Comparison of ENCODE assay signal across 8 cellular contexts in the genomic region with DNA sequence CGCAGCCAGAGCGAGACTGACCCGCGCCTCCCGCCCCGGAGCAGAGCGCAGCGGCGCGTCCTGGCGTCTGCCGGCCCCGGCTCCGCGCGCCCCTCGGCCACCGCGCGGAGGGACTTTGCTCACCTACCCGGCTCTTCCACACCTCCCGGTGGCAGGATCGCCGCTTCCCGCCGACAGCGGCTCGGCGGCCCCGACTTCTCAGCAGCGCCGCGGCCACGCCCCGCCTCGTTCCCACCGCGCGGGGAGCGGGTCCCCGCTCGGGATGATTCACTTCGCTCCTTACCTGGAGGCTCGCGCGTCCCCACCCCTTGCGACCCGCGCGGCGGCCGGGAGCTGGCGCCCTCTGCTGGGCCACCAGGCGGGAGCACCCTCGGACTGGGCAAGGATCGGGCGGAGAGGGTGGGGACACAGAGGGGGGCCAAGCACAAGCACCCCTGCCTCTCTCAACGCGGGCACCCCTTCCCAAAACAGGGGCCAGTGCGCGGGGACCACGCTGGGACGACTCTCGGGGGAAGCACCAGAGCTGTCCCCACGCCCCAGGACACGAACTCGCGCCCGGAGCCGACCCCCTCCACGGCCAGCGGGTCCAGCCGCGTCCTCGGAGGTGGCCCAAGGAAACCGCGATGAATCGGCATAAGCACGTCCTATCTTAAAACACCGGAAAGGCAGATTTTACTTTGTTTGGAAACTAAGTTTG.
DNase-seq lines count a peak whose midpoint lies in the region; ATAC-seq and TF ChIP-seq lines count a peak whose summit lies in the region.

No MANE protein-coding gene starts in this region.

- H3K36me3 ChIP-seq in GM23248 (ENCODE audit: low read depth) (no peaks in the 10 kb centered on the region), SK-N-SH (replicated peaks in 1 of 2; ENCODE audit: control insufficient read depth in 1 of 2, insufficient read depth in 2 of 2, low read length in 1 of 2) (peaks cover 0 to 8% of the 10 kb centered on the region in 2 experiments), psoas muscle (ENCODE audit: insufficient read depth in 1 of 2, low read depth in 1 of 2) (peaks cover 0 to 3% of the 10 kb centered on the region in 2 donors), uterus (no peaks in the 10 kb centered on the region)

- H3K79me2 ChIP-seq in GM23248 (ENCODE audit: insufficient read depth): no peaks in the 10 kb centered on the region
- H3K79me2 ChIP-seq in SK-N-SH (ENCODE audit: insufficient read depth): peaks cover 50% of the 10 kb centered on the region

- TF ChIP-seq RAD21 in SK-N-SH (IDR thresholded peaks at IDR 0.05; ENCODE audit: low read length): peak; percentile 61

- DNase-seq in ELF-1 (ENCODE audit: low read depth, low spot score) (peak; percentile 91), GM23248 (peak; percentile 66), SK-N-SH (peak; percentile 97), left cardiac atrium (peak; percentile 87), psoas muscle (peak; percentile 86 to 95), uterus (peak; percentile 90 to 92)
- DNase-seq in activated naive CD8-positive, alpha-beta T cell treated with anti-CD3 and anti-CD28 coated beads for 36 hours: peak; percentile 87

- 0 to 2% methylated on average over 52 to 62 of the region's 80 CpGs for WGBS in GM23248 (ENCODE audit: low coverage in 1 of 2, low lambda C conversion rate in 2 of 2, missing lambda C conversion rate in 2 of 2), 2 experiments
- WGBS in SK-N-SH (ENCODE audit: low lambda C conversion rate): under 1% methylated on average over 43 of the region's 80 CpGs
- 0% methylated on average over 64 to 80 of the region's 80 CpGs for WGBS in psoas muscle, 3 donors

- intact Hi-C loops in left cardiac atrium (cut with DNase I): loop anchor here (5.0 to 10.0 kb wide), 2 partner anchors 101 to 122 kb away; a partner anchor contains a TSS
- intact Hi-C loops in psoas muscle (cut with DNase I): loop anchor here (1.0 to 10.0 kb wide), 8 partner anchors 47 to 209 kb away; no protein-coding TSS in a partner anchor
- intact Hi-C loops in uterus (cut with DNase I; ENCODE audit: low total_unique reads): loop anchor here (10.0 kb wide), 1 partner anchor 141 kb away; no protein-coding TSS in a partner anchor

- peaks cover 13% of the 10 kb centered on the region for H3K27me3 Mint-ChIP-seq in activated naive CD8-positive, alpha-beta T cell treated with anti-CD3 and anti-CD28 coated beads for 36 hours

- TF ChIP-seq EP300 in SK-N-SH (IDR thresholded peaks at IDR 0.05; ENCODE audit: borderline replicate concordance in 1 of 2, low read depth in 1 of 2, low read length in 1 of 2): peak in 1 of 2 experiments; percentile 42; a peak in 1 of 4 replicates

- H2AFZ ChIP-seq in GM23248 (peak overlapping the region; percentile 83), SK-N-SH (ENCODE audit: low read depth) (peak overlapping the region; percentile 66; the same call in 1 of the 2 replicates)

- H3K9me3 ChIP-seq in GM23248 (ENCODE audit: low read depth): no peaks in the 10 kb centered on the region
- no peaks in the 10 kb centered on the region for H3K9me3 ChIP-seq in SK-N-SH
- H3K9me3 ChIP-seq in psoas muscle: no peaks in the 10 kb centered on the region
- no peaks in the 10 kb centered on the region for H3K9me3 ChIP-seq in uterus

- H4K20me1 ChIP-seq in GM23248 (ENCODE audit: insufficient read depth) (no peaks in the 10 kb centered on the region), SK-N-SH (ENCODE audit: insufficient read depth) (peaks cover 31% of the 10 kb centered on the region; the same call in 1 of the 2 replicates)

- no peaks in the 10 kb centered on the region for H3K9me3 Mint-ChIP-seq in activated naive CD8-positive, alpha-beta T cell treated with anti-CD3 and anti-CD28 coated beads for 36 hours

- H3F3A ChIP-seq in GM23248 (ENCODE audit: insufficient read depth) (peaks cover 6% of the 10 kb centered on the region; the same call in 1 of the 2 replicates), SK-N-SH (replicated peaks; ENCODE audit: insufficient read depth) (no peaks in the 10 kb centered on the region)

- peak overlapping the region; percentile 81 for H3K4me3 ChIP-seq in GM23248
- peak overlapping the region; percentile 81 to 89 for H3K4me3 ChIP-seq in SK-N-SH (ENCODE audit: low read depth in 2 of 2, low read length in 1 of 2)
- H3K4me3 ChIP-seq in psoas muscle: peak overlapping the region; percentile 94
- H3K4me3 ChIP-seq in uterus: peak overlapping the region; percentile 74

- peak overlapping the region; percentile 94 for H3K4me2 ChIP-seq in GM23248 (ENCODE audit: unreplicated experiment)
- H3K4me2 ChIP-seq in SK-N-SH: peak overlapping the region; percentile 96

- H3K36me3 Mint-ChIP-seq in activated naive CD8-positive, alpha-beta T cell treated with anti-CD3 and anti-CD28 coated beads for 36 hours: no peaks in the 10 kb centered on the region

- H3K27ac ChIP-seq in GM23248 (no peak overlapping the region), SK-N-SH (ENCODE audit: low read depth in 2 of 2, low read length in 1 of 2) (peak overlapping the region; percentile 79 to 86), psoas muscle (peak overlapping the region; percentile 98), uterus (peak overlapping the region; percentile 96 to 99)

- ATAC-seq in left cardiac atrium (peak; percentile 91), psoas muscle (peak; percentile 83 to 90 (median 86))

- H3K9ac ChIP-seq in GM23248 (peak overlapping the region; percentile 70), SK-N-SH (peak overlapping the region; percentile 73)

- CTCF ChIA-PET in SK-N-SH (lab: Yijun Ruan, JAX): interaction anchor here (0.8 to 2.7 kb wide), 31 partner anchors 8 to 285 kb away, joined by 3 to 21 read pairs (median 4); no protein-coding TSS in a partner anchor

- POLR2A ChIA-PET in SK-N-SH (lab: Yijun Ruan, JAX): no interaction called here

- H3K4me3 Mint-ChIP-seq in activated naive CD8-positive, alpha-beta T cell treated with anti-CD3 and anti-CD28 coated beads for 36 hours: peak overlapping the region; percentile 82

- H3K4me1 ChIP-seq in GM23248 (ENCODE audit: insufficient read depth) (no peaks in the 10 kb centered on the region), SK-N-SH (ENCODE audit: control insufficient read depth in 1 of 2, insufficient read depth in 2 of 2, low read depth in 1 of 2, low read length in 1 of 2) (peaks cover 12 to 15% of the 10 kb centered on the region in 2 experiments; a peak in 1 of 4 replicates), psoas muscle (peaks cover 33% of the 10 kb centered on the region), uterus (no peaks in the 10 kb centered on the region)

- in situ Hi-C loops in GM23248 (cut with MboI): no loop called here

- TF ChIP-seq POLR2A in uterus (IDR thresholded peaks at IDR 0.05): peak; percentile 79 to 93

- no peaks in the 10 kb centered on the region for H3K27me3 ChIP-seq in GM23248 (replicated peaks; ENCODE audit: insufficient read depth)
- no peaks in the 10 kb centered on the region for H3K27me3 ChIP-seq in SK-N-SH (ENCODE audit: insufficient read depth)
- no peaks in the 10 kb centered on the region for H3K27me3 ChIP-seq in psoas muscle (ENCODE audit: insufficient read depth in 3 of 3, low read length in 2 of 3)
- H3K27me3 ChIP-seq in uterus: no peaks in the 10 kb centered on the region

- peaks cover 27% of the 10 kb centered on the region for H3K4me1 Mint-ChIP-seq in activated naive CD8-positive, alpha-beta T cell treated with anti-CD3 and anti-CD28 coated beads for 36 hours

- H3K9me2 ChIP-seq in GM23248 (ENCODE audit: insufficient read depth) (no peaks in the 10 kb centered on the region), SK-N-SH (no peaks in the 10 kb centered on the region)

- TF ChIP-seq CTCF in LNCAP (IDR thresholded peaks at IDR 0.05) (peak; percentile 96), SK-N-SH (IDR thresholded peaks at IDR 0.05) (peak; percentile 85), psoas muscle (IDR thresholded peaks at IDR 0.05) (peak; percentile 87), uterus (IDR thresholded peaks at IDR 0.05) (peak; percentile 93 to 98 (median 96))

- H3K27ac Mint-ChIP-seq in activated naive CD8-positive, alpha-beta T cell treated with anti-CD3 and anti-CD28 coated beads for 36 hours: peak overlapping the region; percentile 72

TF ChIP-seq in SK-N-SH, 30 proteins besides CTCF, POLR2A, EP300 and RAD21 (continues in another document):
- TF ChIP-seq RCOR1 (IDR thresholded peaks at IDR 0.05; ENCODE audit: low read length): no peak
- 0 out of 2 replicates have a peak, but pooled peaks have one; percentile 8 for TF ChIP-seq ELF1 (IDR thresholded peaks at IDR 0.05)
- no peak; the same call in 1 of the 2 replicates for TF ChIP-seq MEF2A (IDR thresholded peaks at IDR 0.05; ENCODE audit: borderline replicate concordance, low read depth)
- TF ChIP-seq, protein P1, sequence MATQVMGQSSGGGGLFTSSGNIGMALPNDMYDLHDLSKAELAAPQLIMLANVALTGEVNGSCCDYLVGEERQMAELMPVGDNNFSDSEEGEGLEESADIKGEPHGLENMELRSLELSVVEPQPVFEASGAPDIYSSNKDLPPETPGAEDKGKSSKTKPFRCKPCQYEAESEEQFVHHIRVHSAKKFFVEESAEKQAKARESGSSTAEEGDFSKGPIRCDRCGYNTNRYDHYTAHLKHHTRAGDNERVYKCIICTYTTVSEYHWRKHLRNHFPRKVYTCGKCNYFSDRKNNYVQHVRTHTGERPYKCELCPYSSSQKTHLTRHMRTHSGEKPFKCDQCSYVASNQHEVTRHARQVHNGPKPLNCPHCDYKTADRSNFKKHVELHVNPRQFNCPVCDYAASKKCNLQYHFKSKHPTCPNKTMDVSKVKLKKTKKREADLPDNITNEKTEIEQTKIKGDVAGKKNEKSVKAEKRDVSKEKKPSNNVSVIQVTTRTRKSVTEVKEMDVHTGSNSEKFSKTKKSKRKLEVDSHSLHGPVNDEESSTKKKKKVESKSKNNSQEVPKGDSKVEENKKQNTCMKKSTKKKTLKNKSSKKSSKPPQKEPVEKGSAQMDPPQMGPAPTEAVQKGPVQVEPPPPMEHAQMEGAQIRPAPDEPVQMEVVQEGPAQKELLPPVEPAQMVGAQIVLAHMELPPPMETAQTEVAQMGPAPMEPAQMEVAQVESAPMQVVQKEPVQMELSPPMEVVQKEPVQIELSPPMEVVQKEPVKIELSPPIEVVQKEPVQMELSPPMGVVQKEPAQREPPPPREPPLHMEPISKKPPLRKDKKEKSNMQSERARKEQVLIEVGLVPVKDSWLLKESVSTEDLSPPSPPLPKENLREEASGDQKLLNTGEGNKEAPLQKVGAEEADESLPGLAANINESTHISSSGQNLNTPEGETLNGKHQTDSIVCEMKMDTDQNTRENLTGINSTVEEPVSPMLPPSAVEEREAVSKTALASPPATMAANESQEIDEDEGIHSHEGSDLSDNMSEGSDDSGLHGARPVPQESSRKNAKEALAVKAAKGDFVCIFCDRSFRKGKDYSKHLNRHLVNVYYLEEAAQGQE (IDR thresholded peaks at IDR 0.05; ENCODE audit: low read depth, low read length): no peak; the same call in 1 of the 2 replicates
- TF ChIP-seq EZH2phosphoT487 (IDR thresholded peaks at IDR 0.05; ENCODE audit: borderline replicate concordance, low read depth): no peak
- no peak for TF ChIP-seq SIN3A (IDR thresholded peaks at IDR 0.05; ENCODE audit: borderline replicate concordance, low read depth, low read length)
- TF ChIP-seq RXRA (IDR thresholded peaks at IDR 0.05; ENCODE audit: borderline replicate concordance, low read depth): 0 out of 2 replicates have a peak, but pooled peaks have one; percentile 20
- no peak for TF ChIP-seq POLR2AphosphoS5 (IDR thresholded peaks at IDR 0.05; ENCODE audit: low read depth, low read length)
- no peak for TF ChIP-seq YY1 (IDR thresholded peaks at IDR 0.05; ENCODE audit: low read depth)
